Comparison of ENCODE assay signal across 30 cellular contexts in genomic region chr20:54874718-54875117, GRCh38.
DNase-seq lines count a peak whose midpoint lies in the region; ATAC-seq, FAIRE-seq and TF ChIP-seq lines count a peak whose summit lies in the region.
"Had no signal": no experiment of that assay in that cellular context is flagged by ENCODE, and none has a peak within 500 bp of the region (broad histone marks: within the 10 kb centered on the region; RNA-seq: fewer than 3 reads in every experiment).

No MANE protein-coding gene starts in this region.

- WGBS in GM12878 (ENCODE audit: insufficient coverage, insufficient replicate concordance, low lambda C conversion rate, missing lambda C conversion rate) = 50% methylated on average over 5 of the region's 5 CpGs
- 4% methylated on average over 5 of the region's 5 CpGs for WGBS in K562 (ENCODE audit: insufficient coverage, low coverage, missing lambda C conversion rate)

- H3K79me2 ChIP-seq in GM12878 (ENCODE audit: control insufficient read depth, insufficient read depth, low read length) (no peaks in the 10 kb centered on the region), K562 (ENCODE audit: control insufficient read depth, insufficient read depth, low read length) (no peaks in the 10 kb centered on the region)

- TF ChIP-seq EP300 in GM12878 (IDR thresholded peaks at IDR 0.05; ENCODE audit: borderline replicate concordance in 1 of 2, control insufficient read depth in 1 of 2, low read depth in 2 of 2, low read length in 2 of 2) (no peak), K562 (IDR thresholded peaks at IDR 0.05; ENCODE audit: low read length) (no peak)

- H3K9me1 ChIP-seq in K562 (ENCODE audit: control insufficient read depth, insufficient read depth, low read length) = no peaks in the 10 kb centered on the region

- SMC1A ChIA-PET in GM12878 (lab: Charles Lee; ENCODE audit: uncharacterized antibody, unreplicated experiment) = no interaction called here

- TF ChIP-seq RAD21 in GM12878 (IDR thresholded peaks at IDR 0.05; ENCODE audit: insufficient read depth, low read depth, low read length) = no peak
- no peak for TF ChIP-seq RAD21 in K562 (CRISPR knock-in tag; conservative IDR thresholded peaks at IDR 0.05 in 1 of 2, IDR thresholded peaks at IDR 0.05 in 1 of 2)

- ATAC-seq in GM12878 (no peak), K562 (no peak), mucosa of descending colon (no peak)
- ATAC-seq: A549; CD8-positive, alpha-beta T cell had no signal

- H3K9ac ChIP-seq in GM12878 (ENCODE audit: control insufficient read depth, insufficient read depth, low read length) = no peak overlapping the region
- no peak overlapping the region for H3K9ac ChIP-seq in K562 (ENCODE audit: insufficient read depth in 1 of 2, low read depth in 2 of 2, low read length in 2 of 2)
- H3K9ac ChIP-seq: BLaER1; BLaER1 treated with 17β-estradiol and CSF1 and Interleukin-3, amounts not matched to agents 10 nM and 100 nM had no signal

- in situ Hi-C loops in GM12878 (cut with MboI) (no loop called here), K562 (cut with MboI) (no loop called here)

- TF ChIP-seq POLR2A in GM12878 (IDR thresholded peaks at IDR 0.05; ENCODE audit: low read depth, low read length) (no peak), K562 (conservative IDR thresholded peaks at IDR 0.05) (no peak)

- BruUV-seq in GM12878 (replicated peaks; lab: Mats Ljungman, UMichigan) (no TSS peak), K562 (replicated peaks; lab: Mats Ljungman, UMichigan) (no TSS peak)

- no peak overlapping the region for H3K4me2 ChIP-seq in GM12878 (ENCODE audit: control insufficient read depth, insufficient read depth)
- H3K4me2 ChIP-seq in K562 (ENCODE audit: insufficient read depth, low read length) = no peak overlapping the region
- H3K4me2 ChIP-seq: A549; BLaER1; BLaER1 treated with 17β-estradiol and CSF1 and Interleukin-3, amounts not matched to agents 10 nM and 100 nM had no signal

- no peak overlapping the region for H3K27ac ChIP-seq in GM12878 (ENCODE audit: control insufficient read depth, insufficient read depth)
- no peak overlapping the region for H3K27ac ChIP-seq in K562 (ENCODE audit: extremely low read depth, low read depth, low read length)
- H3K27ac ChIP-seq: 22Rv1; A549; BLaER1; BLaER1 treated with 17β-estradiol and CSF1 and Interleukin-3, amounts not matched to agents 10 nM and 100 nM; C4-2B had no signal

- FAIRE-seq in GM12878 (lab: Jason Lieb, UNC) (no peak), K562 (lab: Jason Lieb, UNC) (no peak)
- FAIRE-seq: A549, D721Med had no signal

- no peaks in the 10 kb centered on the region for H3K4me1 ChIP-seq in GM12878 (ENCODE audit: control insufficient read depth, insufficient read depth, low read length)
- no peaks in the 10 kb centered on the region for H3K4me1 ChIP-seq in K562 (replicated peaks in 1 of 2; ENCODE audit: control insufficient read depth in 2 of 2, insufficient read depth in 2 of 2, low read length in 2 of 2)
- H3K4me1 ChIP-seq in mucosa of descending colon (ENCODE audit: low read depth) = no peaks in the 10 kb centered on the region
- H3K4me1 ChIP-seq: A549; BE2C; BLaER1; BLaER1 treated with 17β-estradiol and CSF1 and Interleukin-3, amounts not matched to agents 10 nM and 100 nM; Caco-2 had no signal

- CTCF ChIA-PET in GM12878 (lab: Yijun Ruan, JAX) (no interaction called here), K562 (lab: Yijun Ruan, JAX; ENCODE audit: low intra/inter-chr PET ratio) (no interaction called here)

- no peak for TF ChIP-seq CTCF in GM12878 (IDR thresholded peaks at IDR 0.05 in 2 of 3, conservative IDR thresholded peaks at IDR 0.05 in 1 of 3; ENCODE audit: control insufficient read depth in 2 of 3, extremely low read depth in 1 of 3, insufficient read depth in 1 of 3, low read depth in 3 of 3, low read length in 3 of 3)
- no peak for TF ChIP-seq CTCF in K562 (IDR thresholded peaks at IDR 0.05 in 2 of 3, conservative IDR thresholded peaks at IDR 0.05 in 1 of 3; ENCODE audit: insufficient read depth in 2 of 3, low read depth in 1 of 3, low read length in 3 of 3)
- no peak for TF ChIP-seq CTCF in mucosa of descending colon (IDR thresholded peaks at IDR 0.05)

- POLR2A ChIA-PET in GM12878 (lab: Charles Lee) = no interaction called here
- POLR2A ChIA-PET in K562 (lab: Yijun Ruan, JAX) = no interaction called here

- H3K9me3 ChIP-seq in GM12878 (replicated peaks; ENCODE audit: control insufficient read depth, insufficient read depth, low read length) (no peaks in the 10 kb centered on the region), K562 (replicated peaks; ENCODE audit: control insufficient read depth, insufficient read depth, low read depth, low read length) (no peaks in the 10 kb centered on the region; the same call in 1 of the 2 replicates), mucosa of descending colon (peaks cover 4% of the 10 kb centered on the region)
- H3K9me3 ChIP-seq: A549; BE2C; BLaER1; BLaER1 treated with 17β-estradiol and CSF1 and Interleukin-3, amounts not matched to agents 10 nM and 100 nM; Caco-2 had no signal

- no peak overlapping the region for H2AFZ ChIP-seq in GM12878 (ENCODE audit: control insufficient read depth, low read depth, low read length)
- H2AFZ ChIP-seq in K562 (ENCODE audit: low read depth, low read length) = no peak overlapping the region

- no peak overlapping the region for H3K4me3 ChIP-seq in GM12878
- H3K4me3 ChIP-seq in K562 = no peak overlapping the region
- H3K4me3 ChIP-seq in mucosa of descending colon = no peak overlapping the region
- H3K4me3 ChIP-seq: A549; BLaER1; BLaER1 treated with 17β-estradiol and CSF1 and Interleukin-3, amounts not matched to agents 10 nM and 100 nM had no signal

- intact Hi-C loops in GM12878 (cut with micrococcal nuclease; ENCODE audit: unreplicated experiment) = no loop called here
- intact Hi-C loops in K562 (cut with micrococcal nuclease) = no loop called here
- intact Hi-C loops in mucosa of descending colon (cut with DNase I, micrococcal nuclease) = no loop called here

- RAD21 ChIA-PET in GM12878 (lab: Charles Lee; ENCODE audit: unreplicated experiment) = no interaction called here

- H4K20me1 ChIP-seq in GM12878 (ENCODE audit: control insufficient read depth, insufficient read depth) (no peaks in the 10 kb centered on the region), K562 (replicated peaks; ENCODE audit: control insufficient read depth, insufficient read depth, low read length) (no peaks in the 10 kb centered on the region)
- H4K20me1 ChIP-seq: BLaER1; BLaER1 treated with 17β-estradiol and CSF1 and Interleukin-3, amounts not matched to agents 10 nM and 100 nM had no signal

- H3K36me3 ChIP-seq in GM12878 (ENCODE audit: control insufficient read depth in 2 of 2, insufficient read depth in 2 of 2, low read length in 1 of 2) (no peaks in the 10 kb centered on the region), K562 (ENCODE audit: control insufficient read depth, insufficient read depth, low read length) (no peaks in the 10 kb centered on the region), mucosa of descending colon (ENCODE audit: low read depth) (no peaks in the 10 kb centered on the region)
- H3K36me3 ChIP-seq: BE2C; BLaER1; BLaER1 treated with 17β-estradiol and CSF1 and Interleukin-3, amounts not matched to agents 10 nM and 100 nM had no signal

- H3K27me3 ChIP-seq in GM12878 (replicated peaks in 1 of 2; ENCODE audit: control insufficient read depth in 2 of 2, insufficient read depth in 2 of 2, low read length in 1 of 2) (no peaks in the 10 kb centered on the region), K562 (ENCODE audit: control insufficient read depth in 2 of 2, insufficient read depth in 2 of 2, low read length in 2 of 2) (no peaks in the 10 kb centered on the region)
- H3K27me3 ChIP-seq: BE2C; BLaER1; BLaER1 treated with 17β-estradiol and CSF1 and Interleukin-3, amounts not matched to agents 10 nM and 100 nM had no signal

- DNase-seq in GM12878 (ENCODE audit: low read depth, low spot score) (no peak), K562 (ENCODE audit: extremely low read depth in 1 of 4, low spot score in 3 of 4) (no peak), mucosa of descending colon (no peak)
- no peak for DNase-seq in activated CD4-positive, alpha-beta T cell treated with anti-CD3 and anti-CD28 coated beads, Interleukin-2, amount 50 U/mL, for 1 hour
- DNase-seq: 8988T; ACHN; AML-193; BE2C; C1 segment of cervical spinal cord; Caco-2; Calu3; CD4-positive, alpha-beta memory T cell; CD4-positive, alpha-beta T cell; CD4-positive, CD25-positive, alpha-beta regulatory T cell; CD8-positive, alpha-beta memory T cell; CD8-positive, alpha-beta T cell; COR-L47; DMS 273 treated with DMSO at 0.1 percent for 48 hours; DMS153; DMS53; DMS79; DMS79 treated with DMSO at 0.1 percent for 48 hours; DND-41; EL had no signal

TF ChIP-seq in GM12878, 131 proteins besides CTCF, POLR2A, EP300 and RAD21:
- no peak for TF ChIP-seq POU2F2 (IDR thresholded peaks at IDR 0.05; ENCODE audit: borderline replicate concordance, low read depth, low read length)
- TF ChIP-seq NFYA (IDR thresholded peaks at IDR 0.05; ENCODE audit: borderline replicate concordance, low read depth, low read length) = no peak
- no peak for TF ChIP-seq CBX5 (IDR thresholded peaks at IDR 0.05; ENCODE audit: low read depth)
- TF ChIP-seq ZNF622 (IDR thresholded peaks at IDR 0.05) = no peak
- TF ChIP-seq ETV6 (conservative IDR thresholded peaks at IDR 0.05 in 1 of 2, IDR thresholded peaks at IDR 0.05 in 1 of 2; ENCODE audit: borderline replicate concordance in 1 of 2, low read depth in 1 of 2) = 0 out of 4 replicates have a peak, but pooled peaks of 1 of the 2 experiments have one; percentile 69
- TF ChIP-seq NFXL1 (IDR thresholded peaks at IDR 0.05; ENCODE audit: borderline replicate concordance) = 0 out of 2 replicates have a peak, but pooled peaks have one; percentile 12
- no peak for TF ChIP-seq SMARCA5 (IDR thresholded peaks at IDR 0.05)
TF ChIP-seq in GM12878: peak in this region for 2.

TF ChIP-seq in K562, 482 proteins besides CTCF, POLR2A, EP300 and RAD21 (continues in another document):
- TF ChIP-seq ZFX (CRISPR knock-in tag; IDR thresholded peaks at IDR 0.05) (no peak), EWSR1 (IDR thresholded peaks at IDR 0.05; ENCODE audit: borderline replicate concordance, low read depth, partially characterized antibody) (peak; percentile 21)

Comparison
In these comparisons a context has a peak if more than half of its experiments do, and no peak if none do; other contexts are left out.
1. Of the 99 proteins assayed by ChIP-seq in both K562 and GM12878: peak only in K562: none; only in GM12878: NFXL1; in both: none; in neither: 96; mixed calls (peak in some experiments, not most) for 2.